In the genomic region with DNA sequence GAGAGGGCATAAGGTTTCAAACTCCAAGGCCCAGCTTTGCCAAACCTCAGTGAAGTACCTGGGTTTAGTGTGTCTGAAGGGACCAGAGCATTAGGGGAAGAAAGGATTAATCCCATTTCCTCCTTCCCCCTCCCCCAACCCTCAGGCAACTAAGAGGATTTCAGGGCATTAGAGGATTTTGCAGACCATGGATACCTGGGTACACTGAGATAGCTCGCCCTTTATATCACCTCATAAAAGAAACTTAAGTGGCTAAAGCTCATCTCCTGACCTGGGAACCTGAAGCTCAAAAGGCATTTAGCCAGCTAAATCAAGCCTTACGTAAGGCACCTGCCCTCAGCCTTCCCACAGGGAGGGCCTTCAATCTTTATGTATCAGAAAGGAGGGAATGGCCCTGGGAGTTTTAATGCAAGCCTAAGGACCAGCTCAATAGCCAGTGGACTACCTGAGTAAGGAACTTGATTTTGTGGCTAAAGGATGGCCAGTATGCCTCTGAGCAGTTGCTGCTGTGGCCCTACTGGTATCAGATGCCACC, we compare ENCODE assay signal across 27 cellular contexts.
"Had no signal": no experiment of that assay in that cellular context is flagged by ENCODE, and none has a peak within 500 bp of the region (broad histone marks: within the 10 kb centered on the region; RNA-seq: fewer than 3 reads in every experiment).

No MANE protein-coding gene starts in this region.

- FAIRE-seq: RCC 7860 had no signal

- H3K27me3 ChIP-seq: brain microvascular endothelial cell, cardiac muscle cell, SJSA1 had no signal

- H3K36me3 ChIP-seq: brain microvascular endothelial cell, cardiac muscle cell, SJSA1 had no signal

- DNase-seq: activated CD4-positive, alpha-beta T cell treated with anti-CD3 and anti-CD28 coated beads for 48 hours; activated CD4-positive, alpha-beta T cell treated with anti-CD3 and anti-CD28 coated beads, Interleukin-2, amount 50 U/mL, for 4 hours; activated CD4-positive, CD25-positive, alpha-beta regulatory T cell treated with anti-CD3 and anti-CD28 coated beads, Interleukin-2, amount 50 U/mL, for 72 hours; activated CD8-positive, alpha-beta T cell treated with anti-CD3 and anti-CD28 coated beads, Interleukin-2, amount 10 ng/mL, durations not matched to agents 7 days and 5 days; activated effector memory CD4-positive, alpha-beta T cell treated with anti-CD3 and anti-CD28 coated beads, Interleukin-2, amount 50 U/mL, for 16 hours; activated naive CD4-positive, alpha-beta T cell treated with anti-CD3 and anti-CD28 coated beads for 36 hours; activated T-cell treated with anti-CD3 and anti-CD28 coated beads, Interleukin-2, amount 50 U/mL, for 4 hours; amygdala; brain microvascular endothelial cell; cerebellar nuclear complex; Karpas-422; MM.1S; NCI-H187; NCI-H2081; NCI-H2171; NCI-H446 treated with DMSO at 0.1 percent for 48 hours; NCI-H526 treated with DMSO at 0.1 percent for 48 hours; PC-3; SHP77; SW 1271 had no signal

- H3K27ac ChIP-seq: brain microvascular endothelial cell, cardiac muscle cell, SJSA1 had no signal

- H3K27ac Mint-ChIP-seq: activated CD8-positive, alpha-beta T cell treated with anti-CD3 and anti-CD28 coated beads, Interleukin-2, amount 10 ng/mL, durations not matched to agents 7 days and 5 days; activated naive CD4-positive, alpha-beta T cell treated with anti-CD3 and anti-CD28 coated beads for 36 hours; activated naive CD8-positive, alpha-beta T cell; T-helper 2 cell treated with Interferon-gamma antibody and Interleukin-4, amounts not matched to agents 5 μg/mL and 100 μg/mL, for 36 hours; WTC11 had no signal

- H3K4me3 Mint-ChIP-seq: activated CD8-positive, alpha-beta T cell treated with anti-CD3 and anti-CD28 coated beads, Interleukin-2, amount 10 ng/mL, durations not matched to agents 7 days and 5 days; activated naive CD4-positive, alpha-beta T cell treated with anti-CD3 and anti-CD28 coated beads for 36 hours; activated naive CD8-positive, alpha-beta T cell; activated T-cell treated with anti-CD3 and anti-CD28 coated beads, Interleukin-2, amount 50 U/mL, for 4 hours; T-helper 2 cell treated with Interferon-gamma antibody and Interleukin-4, amounts not matched to agents 5 μg/mL and 100 μg/mL, for 36 hours; WTC11 had no signal

- H3K27me3 Mint-ChIP-seq: activated naive CD8-positive, alpha-beta T cell had no signal

- H3K4me1 ChIP-seq: SJSA1 had no signal

- ATAC-seq: activated CD8-positive, alpha-beta T cell treated with anti-CD3 and anti-CD28 coated beads, Interleukin-2, amount 10 ng/mL, durations not matched to agents 7 days and 5 days; activated T-cell treated with anti-CD3 and anti-CD28 coated beads, Interleukin-2, amount 50 U/mL, for 4 hours; PC-3; SK-N-SH treated with all-trans-retinoic acid at 6 μM for 48 hours; WTC11 had no signal

- H3K4me3 ChIP-seq: cardiac muscle cell, SJSA1 had no signal
